ENCODE assay signal across 18 cellular contexts in the genomic region with DNA sequence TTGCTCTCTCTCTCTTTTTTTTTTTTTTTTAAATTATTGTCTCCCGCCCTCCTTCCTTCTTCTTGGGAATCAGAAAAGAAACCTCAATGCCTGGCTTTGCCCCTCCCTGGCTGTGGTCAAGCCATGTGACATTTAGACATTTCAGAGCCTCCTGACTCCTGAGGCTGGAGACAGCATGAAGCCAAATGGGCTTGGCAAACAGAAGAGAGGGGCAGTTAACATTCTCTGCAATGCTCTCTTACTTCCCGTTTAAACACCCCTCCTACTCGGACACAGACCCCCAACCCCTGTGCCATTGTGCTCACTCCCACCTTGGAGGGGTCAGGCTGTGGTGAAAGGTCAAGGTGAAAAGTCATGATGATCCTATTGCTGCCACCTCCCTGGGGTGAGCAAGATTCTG. TPM values are rescaled to one million over a fixed set of nuclear protein-coding genes. Genes with fewer than 3 reads are reported as not detected.
A peak's percentile ranks its signal among the peaks of the same experiment; 100 is the strongest.
DNase-seq lines count a peak whose midpoint lies in the region; ATAC-seq lines count a peak whose summit lies in the region.
"Had no signal": no experiment of that assay in that cellular context is flagged by ENCODE, and none has a peak within 500 bp of the region (broad histone marks: within the 10 kb centered on the region; RNA-seq: fewer than 3 reads in every experiment).

No MANE protein-coding gene starts in this region.

- H3K4me3 Mint-ChIP-seq in T-helper 2 cell treated with Interferon-gamma antibody and Interleukin-4, amounts not matched to agents 5 μg/mL and 100 μg/mL, for 36 hours, result peak overlapping the region; percentile 7
- H3K4me3 Mint-ChIP-seq: activated T-helper 1 cell treated with anti-CD3 and anti-CD28 coated beads, Interleukin-12 subunit alpha, Interleukin-12 subunit beta, Interleukin-2, Interleukin-4 antibody, amounts not matched to agents 30 ng/mL and 10 ng/mL and 1 ng/mL, durations not matched to agents 14 hours and 24 hours and 36 hours; neural crest cell had no signal

- ATAC-seq in GM19324 (IDR thresholded peaks at IDR 0.05; ENCODE audit: low FRiP score, unreplicated experiment) (no peak), GM21528 (IDR thresholded peaks at IDR 0.05; ENCODE audit: low FRiP score, unreplicated experiment) (no peak)
- ATAC-seq: right cardiac atrium had no signal

- no peak overlapping the region for H3K27ac Mint-ChIP-seq in T-helper 2 cell treated with Interferon-gamma antibody and Interleukin-4, amounts not matched to agents 5 μg/mL and 100 μg/mL, for 36 hours
- H3K27ac Mint-ChIP-seq: activated T-helper 1 cell treated with anti-CD3 and anti-CD28 coated beads, Interleukin-12 subunit alpha, Interleukin-12 subunit beta, Interleukin-2, Interleukin-4 antibody, amounts not matched to agents 30 ng/mL and 10 ng/mL and 1 ng/mL, durations not matched to agents 14 hours and 24 hours and 36 hours had no signal

- no peak for DNase-seq in T-helper 2 cell treated with Interferon-gamma antibody and Interleukin-4, amounts not matched to agents 5 μg/mL and 100 μg/mL, for 36 hours (ENCODE audit: low spot score)
- DNase-seq in T-helper 2 cell (no peak), RPMI7951 (ENCODE audit: low read depth) (peak; percentile 72), foreskin melanocyte (peak; percentile 81), NCI-H2107 treated with DMSO at 0.1 percent for 48 hours (lab: John Stamatoyannopoulos, UW; ENCODE audit: unreplicated experiment) (no peak), NCI-H748 (lab: John Stamatoyannopoulos, UW; ENCODE audit: unreplicated experiment) (no peak)
- DNase-seq: activated CD4-positive, alpha-beta T cell treated with anti-CD3 and anti-CD28 coated beads, Interleukin-2, amount 50 U/mL, for 4 hours; Calu3; esophagus squamous epithelium; lower lobe of right lung; NCI-H2029 treated with DMSO at 0.1 percent for 48 hours; SIG-M5; stimulated activated CD8-positive, alpha-beta memory T cell treated with anti-CD3 and anti-CD28 coated beads, Interleukin-4, amount 100 ng/mL, for 48 hours had no signal

- H3K4me1 Mint-ChIP-seq in T-helper 2 cell treated with Interferon-gamma antibody and Interleukin-4, amounts not matched to agents 5 μg/mL and 100 μg/mL, for 36 hours (ENCODE audit: low read depth), result peaks cover 17% of the 10 kb centered on the region

- no peaks in the 10 kb centered on the region for H3K9me3 Mint-ChIP-seq in T-helper 2 cell treated with Interferon-gamma antibody and Interleukin-4, amounts not matched to agents 5 μg/mL and 100 μg/mL, for 36 hours
- H3K9me3 Mint-ChIP-seq: activated T-helper 1 cell treated with anti-CD3 and anti-CD28 coated beads, Interleukin-12 subunit alpha, Interleukin-12 subunit beta, Interleukin-2, Interleukin-4 antibody, amounts not matched to agents 30 ng/mL and 10 ng/mL and 1 ng/mL, durations not matched to agents 14 hours and 24 hours and 36 hours; neural crest cell had no signal

- H3K36me3 Mint-ChIP-seq in T-helper 2 cell treated with Interferon-gamma antibody and Interleukin-4, amounts not matched to agents 5 μg/mL and 100 μg/mL, for 36 hours (ENCODE audit: low read depth), result no peaks in the 10 kb centered on the region

- H3K27me3 Mint-ChIP-seq in T-helper 2 cell treated with Interferon-gamma antibody and Interleukin-4, amounts not matched to agents 5 μg/mL and 100 μg/mL, for 36 hours (ENCODE audit: low read depth), result peaks cover 9% of the 10 kb centered on the region

RNA-seq across cellular contexts. Expression of a gene that starts 14.7 kb away (rescaled TPM):
- total RNA-seq in RPMI7951 (2014; rRNA removed; shearing (Covaris generic)), result under 0.01 TPM in 1 of 2 replicates, not detected in the other
- total RNA-seq: Calu3 had no signal

Comparison
In these comparisons a context has a peak if more than half of its experiments do, and no peak if none do; other contexts are left out.
1. DNase-seq: peak in RPMI7951 (single experiment) and foreskin melanocyte (single experiment); none in T-helper 2 cell treated with Interferon-gamma antibody and Interleukin-4, amounts not matched to agents 5 μg/mL and 100 μg/mL, for 36 hours (single experiment), T-helper 2 cell (0 of 5), NCI-H2107 treated with DMSO at 0.1 percent for 48 hours (single experiment) and NCI-H748 (single experiment).